15 cellular contexts compared by ENCODE assay signal in the genomic region with DNA sequence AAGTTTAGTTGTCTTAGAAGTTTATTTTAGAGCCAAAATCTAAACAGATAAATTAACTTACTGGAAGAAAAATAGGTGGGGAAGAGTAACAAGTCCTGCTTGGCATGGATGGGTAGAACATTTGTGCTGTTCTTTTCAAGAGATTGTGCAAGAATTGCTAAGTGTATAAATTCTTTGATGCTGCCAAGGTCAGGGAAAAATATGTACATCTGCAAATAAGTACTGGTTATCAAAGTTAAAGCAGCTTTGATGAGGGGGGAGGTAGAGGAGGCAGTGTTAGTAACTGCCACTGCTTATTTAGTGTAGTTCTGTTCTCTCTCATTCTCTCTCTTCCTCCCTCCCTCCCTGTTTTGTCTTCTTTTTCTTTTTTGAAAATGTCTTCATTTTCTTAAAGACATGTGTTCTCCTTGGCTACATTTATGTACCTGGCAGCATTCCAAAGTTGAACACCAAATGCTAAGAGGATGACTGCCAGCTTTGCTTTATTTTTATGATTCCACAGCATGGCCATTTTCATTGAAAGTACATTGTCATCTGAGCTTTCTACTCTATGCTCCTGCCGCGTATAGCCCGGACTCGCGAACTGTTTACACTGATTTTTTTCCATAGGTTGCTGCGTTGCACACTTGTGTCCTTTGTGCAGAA. TPM values are rescaled to one million over a fixed set of nuclear protein-coding genes. Genes with fewer than 3 reads are reported as not detected.
DNase-seq lines count a peak whose midpoint lies in the region; ATAC-seq, FAIRE-seq and TF ChIP-seq lines count a peak whose summit lies in the region.
"Had no signal": no experiment of that assay in that cellular context is flagged by ENCODE, and none has a peak within 500 bp of the region (broad histone marks: within the 10 kb centered on the region; RNA-seq: fewer than 3 reads in every experiment).

No MANE protein-coding gene starts in this region.

- H3K27ac Mint-ChIP-seq in neural crest cell (ENCODE audit: unreplicated experiment), result peak overlapping the region; percentile 35
- H3K27ac Mint-ChIP-seq in activated CD4-positive, alpha-beta memory T cell treated with anti-CD3 and anti-CD28 coated beads, Interleukin-2, amount 10 ng/mL, durations not matched to agents 7 days and 5 days, result no peak overlapping the region
- H3K27ac Mint-ChIP-seq: endodermal cell; natural killer cell treated with Interleukin-12 subunit alpha and Interleukin-12 subunit beta and Interleukin-15 and Interleukin-18, amount 100 ng/mL, for 72 hours had no signal

- no peak for TF ChIP-seq CTCF in AG10803 (conservative IDR thresholded peaks at IDR 0.05; ENCODE audit: low read length)
- no peak for TF ChIP-seq CTCF in SK-N-SH (IDR thresholded peaks at IDR 0.05)
- TF ChIP-seq CTCF in neural crest cell (conservative IDR thresholded peaks at IDR 0.05), result no peak
- TF ChIP-seq CTCF in kidney (IDR thresholded peaks at IDR 0.05; ENCODE audit: borderline replicate concordance, extremely low read depth, insufficient read depth), result no peak

- H3K9me2 ChIP-seq in SK-N-SH, result no peaks in the 10 kb centered on the region

- no peaks in the 10 kb centered on the region for H4K20me1 ChIP-seq in SK-N-SH (ENCODE audit: insufficient read depth)

- H3K4me3 Mint-ChIP-seq in neural crest cell, result no peak overlapping the region
- no peak overlapping the region for H3K4me3 Mint-ChIP-seq in activated CD4-positive, alpha-beta memory T cell treated with anti-CD3 and anti-CD28 coated beads, Interleukin-2, amount 10 ng/mL, durations not matched to agents 7 days and 5 days
- H3K4me3 Mint-ChIP-seq: endodermal cell; natural killer cell treated with Interleukin-12 subunit alpha and Interleukin-12 subunit beta and Interleukin-15 and Interleukin-18, amount 100 ng/mL, for 72 hours had no signal

- intact Hi-C loops in kidney (cut with DNase I), result no loop called here

- no peaks in the 10 kb centered on the region for H3K36me3 Mint-ChIP-seq in neural crest cell (ENCODE audit: low read depth)
- H3K36me3 Mint-ChIP-seq in activated CD4-positive, alpha-beta memory T cell treated with anti-CD3 and anti-CD28 coated beads, Interleukin-2, amount 10 ng/mL, durations not matched to agents 7 days and 5 days (ENCODE audit: low read depth), result no peaks in the 10 kb centered on the region
- H3K36me3 Mint-ChIP-seq: natural killer cell treated with Interleukin-12 subunit alpha and Interleukin-12 subunit beta and Interleukin-15 and Interleukin-18, amount 100 ng/mL, for 72 hours had no signal

- no peaks in the 10 kb centered on the region for H3K4me1 Mint-ChIP-seq in neural crest cell
- H3K4me1 Mint-ChIP-seq in activated CD4-positive, alpha-beta memory T cell treated with anti-CD3 and anti-CD28 coated beads, Interleukin-2, amount 10 ng/mL, durations not matched to agents 7 days and 5 days, result no peaks in the 10 kb centered on the region
- H3K4me1 Mint-ChIP-seq: endodermal cell had no signal

- peak overlapping the region; percentile 43 to 86 for H3K27ac ChIP-seq in SK-N-SH (ENCODE audit: low read depth in 2 of 2, low read length in 1 of 2)
- H3K27ac ChIP-seq in kidney (ENCODE audit: low read depth in 2 of 2, low read length in 2 of 2), result no peak overlapping the region

- TF ChIP-seq RAD21 in SK-N-SH (IDR thresholded peaks at IDR 0.05; ENCODE audit: low read length), result no peak

- POLR2A ChIA-PET in SK-N-SH (lab: Yijun Ruan, JAX), result no interaction called here
- POLR2A ChIA-PET in activated CD4-positive, alpha-beta memory T cell treated with anti-CD3 and anti-CD28 coated beads, Interleukin-2, amount 10 ng/mL, durations not matched to agents 7 days and 5 days (lab: Charles Lee), result no interaction called here

- H3K79me2 ChIP-seq in SK-N-SH (ENCODE audit: insufficient read depth), result no peaks in the 10 kb centered on the region

- DNase-seq in AG10803 (ENCODE audit: low read depth) (peak; percentile 65), SK-N-SH (no peak), fibroblast of the conjunctiva (ENCODE audit: low read depth) (peak; percentile 70), neural crest cell (ENCODE audit: low read depth, low spot score) (no peak), kidney (no peak)
- DNase-seq in activated CD4-positive, alpha-beta memory T cell treated with anti-CD3 and anti-CD28 coated beads, Interleukin-2, amount 10 ng/mL, durations not matched to agents 7 days and 5 days, result no peak
- no peak for DNase-seq in activated CD4-positive, CD25-positive, alpha-beta regulatory T cell treated with anti-CD3 and anti-CD28 coated beads, Interleukin-2, amount 50 U/mL, for 72 hours
- DNase-seq: activated effector memory CD4-positive, alpha-beta T cell treated with anti-CD3 and anti-CD28 coated beads, Interleukin-2, amount 50 U/mL, for 16 hours; endodermal cell; NCI-H1105; stimulated activated naive CD4-positive, alpha-beta T cell treated with Interleukin-2 at 50 U/mL for 16 hours had no signal

- H3K27me3 ChIP-seq in SK-N-SH (ENCODE audit: insufficient read depth), result no peaks in the 10 kb centered on the region

- H3K4me2 ChIP-seq in SK-N-SH, result peak overlapping the region; percentile 64; the same call in 1 of the 2 replicates

- H3K4me3 ChIP-seq in AG10803 (ENCODE audit: low read length) (peak overlapping the region; percentile 20), SK-N-SH (ENCODE audit: low read depth in 2 of 2, low read length in 1 of 2) (peak overlapping the region; percentile 10 to 19; a peak in 1 of 4 replicates), kidney (ENCODE audit: low read length in 2 of 2) (no peak overlapping the region)

- H3K9ac ChIP-seq in SK-N-SH (no peak overlapping the region), kidney (ENCODE audit: low read length in 2 of 2) (no peak overlapping the region)

- TF ChIP-seq EP300 in SK-N-SH (IDR thresholded peaks at IDR 0.05; ENCODE audit: borderline replicate concordance in 1 of 2, low read depth in 1 of 2, low read length in 1 of 2), result no peak

- H3F3A ChIP-seq in SK-N-SH (replicated peaks; ENCODE audit: insufficient read depth), result peaks cover 8% of the 10 kb centered on the region

- H3K9me3 Mint-ChIP-seq in neural crest cell, result peaks cover 2% of the 10 kb centered on the region
- H3K9me3 Mint-ChIP-seq in activated CD4-positive, alpha-beta memory T cell treated with anti-CD3 and anti-CD28 coated beads, Interleukin-2, amount 10 ng/mL, durations not matched to agents 7 days and 5 days, result no peaks in the 10 kb centered on the region
- H3K9me3 Mint-ChIP-seq: endodermal cell had no signal

- H3K36me3 ChIP-seq in SK-N-SH (replicated peaks in 1 of 2; ENCODE audit: control insufficient read depth in 1 of 2, insufficient read depth in 2 of 2, low read length in 1 of 2) (no peaks in the 10 kb centered on the region), kidney (ENCODE audit: control insufficient read depth in 1 of 2, insufficient read depth in 2 of 2, low read length in 2 of 2) (no peaks in the 10 kb centered on the region)

- WGBS in SK-N-SH (ENCODE audit: low lambda C conversion rate), result 46% methylated on average over 6 of the region's 6 CpGs

- no peak for ATAC-seq in HG03280 (IDR thresholded peaks at IDR 0.05; ENCODE audit: unreplicated experiment)
- ATAC-seq: natural killer cell treated with Interleukin-12 subunit alpha and Interleukin-12 subunit beta and Interleukin-15 and Interleukin-18, amount 100 ng/mL, for 72 hours had no signal

- FAIRE-seq in kidney (lab: Jason Lieb, UNC), result no peak
- FAIRE-seq: D721Med had no signal

- H3K27me3 Mint-ChIP-seq in neural crest cell (ENCODE audit: low read depth), result no peaks in the 10 kb centered on the region
- H3K27me3 Mint-ChIP-seq in activated CD4-positive, alpha-beta memory T cell treated with anti-CD3 and anti-CD28 coated beads, Interleukin-2, amount 10 ng/mL, durations not matched to agents 7 days and 5 days, result no peaks in the 10 kb centered on the region
- H3K27me3 Mint-ChIP-seq: natural killer cell treated with Interleukin-12 subunit alpha and Interleukin-12 subunit beta and Interleukin-15 and Interleukin-18, amount 100 ng/mL, for 72 hours had no signal

- CTCF ChIA-PET in SK-N-SH (lab: Yijun Ruan, JAX), result interaction anchor here (0.9 to 1.0 kb wide), 2 partner anchors 44 to 58 kb away, joined by 3 read pairs; no protein-coding TSS in a partner anchor
- CTCF ChIA-PET in activated CD4-positive, alpha-beta memory T cell treated with anti-CD3 and anti-CD28 coated beads, Interleukin-2, amount 10 ng/mL, durations not matched to agents 7 days and 5 days (lab: Charles Lee), result no interaction called here

- peak overlapping the region; percentile 80 for H2AFZ ChIP-seq in SK-N-SH (ENCODE audit: low read depth)

- peaks cover 3 to 33% of the 10 kb centered on the region in 2 experiments; a peak in 3 of 4 replicates for H3K4me1 ChIP-seq in SK-N-SH (ENCODE audit: control insufficient read depth in 1 of 2, insufficient read depth in 2 of 2, low read depth in 1 of 2, low read length in 1 of 2)
- no peaks in the 10 kb centered on the region for H3K4me1 ChIP-seq in kidney (ENCODE audit: control insufficient read depth in 1 of 2, insufficient read depth in 1 of 2, low read depth in 1 of 2, low read length in 2 of 2)

- H3K9me3 ChIP-seq in SK-N-SH (no peaks in the 10 kb centered on the region; the same call in 1 of the 2 replicates), kidney (ENCODE audit: control insufficient read depth in 1 of 2, low read length in 2 of 2) (peaks cover 0 to 4% of the 10 kb centered on the region in 2 donors)

TF ChIP-seq in SK-N-SH, 30 proteins besides CTCF, POLR2A, EP300 and RAD21:
- TF ChIP-seq, protein P1, sequence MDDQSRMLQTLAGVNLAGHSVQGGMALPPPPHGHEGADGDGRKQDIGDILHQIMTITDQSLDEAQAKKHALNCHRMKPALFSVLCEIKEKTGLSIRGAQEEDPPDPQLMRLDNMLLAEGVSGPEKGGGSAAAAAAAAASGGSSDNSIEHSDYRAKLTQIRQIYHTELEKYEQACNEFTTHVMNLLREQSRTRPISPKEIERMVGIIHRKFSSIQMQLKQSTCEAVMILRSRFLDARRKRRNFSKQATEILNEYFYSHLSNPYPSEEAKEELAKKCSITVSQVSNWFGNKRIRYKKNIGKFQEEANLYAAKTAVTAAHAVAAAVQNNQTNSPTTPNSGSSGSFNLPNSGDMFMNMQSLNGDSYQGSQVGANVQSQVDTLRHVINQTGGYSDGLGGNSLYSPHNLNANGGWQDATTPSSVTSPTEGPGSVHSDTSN (IDR thresholded peaks at IDR 0.05), result peak; percentile 2; the same call in 1 of the 2 replicates
- TF ChIP-seq YY1 (IDR thresholded peaks at IDR 0.05; ENCODE audit: low read depth), result no peak

RNA-seq across cellular contexts. Expression of a gene that starts 18.6 kb away (rescaled TPM):
- polyA plus RNA-seq in SK-N-SH (2012; rRNA removed), result 0.74 and 0.75 TPM in 2 replicates
- 0.20 and 0.31 TPM in 2 replicates for polyA plus RNA-seq in SK-N-SH (2012; cell fraction: cytosol; rRNA removed)
- 1.8 and 2.6 TPM in 2 replicates for polyA plus RNA-seq in SK-N-SH (2012; cell fraction: nucleus; rRNA removed)
- 2.1 and 2.2 TPM in 2 replicates for total RNA-seq in neural crest cell
- not detected for total RNA-seq in activated CD4-positive, alpha-beta memory T cell treated with anti-CD3 and anti-CD28 coated beads, Interleukin-2, amount 10 ng/mL, durations not matched to agents 7 days and 5 days
- total RNA-seq in kidney, result 2.8 TPM
- polyA plus RNA-seq in kidney (ENCODE audit: insufficient read depth, low read depth, low replicate concordance), result 2.8 TPM
- total RNA-seq: activated CD8-positive, alpha-beta memory T cell treated with anti-CD3 and anti-CD28 coated beads for 36 hours; natural killer cell treated with Interleukin-12 subunit alpha and Interleukin-12 subunit beta and Interleukin-15 and Interleukin-18, amount 100 ng/mL, for 72 hours had no signal

Comparison
In these comparisons a context has a peak if more than half of its experiments do, and no peak if none do; other contexts are left out.
1. DNase-seq: peak in AG10803 (single experiment) and fibroblast of the conjunctiva (single experiment); none in SK-N-SH (single experiment), neural crest cell (single experiment), activated CD4-positive, alpha-beta memory T cell treated with anti-CD3 and anti-CD28 coated beads, Interleukin-2, amount 10 ng/mL, durations not matched to agents 7 days and 5 days (single experiment), kidney (single experiment) and activated CD4-positive, CD25-positive, alpha-beta regulatory T cell treated with anti-CD3 and anti-CD28 coated beads, Interleukin-2, amount 50 U/mL, for 72 hours (single experiment).
2. H3K4me3 ChIP-seq: peak in AG10803 (single experiment) and SK-N-SH (2 of 2); none in kidney (0 of 2).
3. H3K27ac ChIP-seq: peak in SK-N-SH (2 of 2); none in kidney (0 of 2).